Comparison of ENCODE assay signal across 8 cellular contexts in genomic region chr12:120115066-120115465, GRCh38. TPM values are rescaled to one million over a fixed set of nuclear protein-coding genes. Genes with fewer than 3 reads are reported as not detected.
DNase-seq lines count a peak whose midpoint lies in the region; ATAC-seq and TF ChIP-seq lines count a peak whose summit lies in the region.

No MANE protein-coding gene starts in this region.

- peak overlapping the region; percentile 70 to 97 (median 91) for H3K4me3 Mint-ChIP-seq in naive thymus-derived CD8-positive, alpha-beta T cell

- peaks cover 0 to 25% (median 2%) of the 10 kb centered on the region in 3 donors for H3K36me3 Mint-ChIP-seq in naive thymus-derived CD8-positive, alpha-beta T cell

- no peaks in the 10 kb centered on the region for H3K27me3 Mint-ChIP-seq in naive thymus-derived CD8-positive, alpha-beta T cell

- peaks cover 77% of the 10 kb centered on the region; the same call in 1 of the 2 replicates for H3K79me2 ChIP-seq in KMS-11 (ENCODE audit: insufficient read depth, low read depth)

- peaks cover 3% of the 10 kb centered on the region; the same call in 1 of the 2 replicates for H3K36me3 ChIP-seq in BJ (ENCODE audit: control insufficient read depth, insufficient read depth, low read length)
- H3K36me3 ChIP-seq in KMS-11 (ENCODE audit: insufficient read depth): no peaks in the 10 kb centered on the region

- CTCF ChIA-PET in BJ (lab: Yijun Ruan, JAX): interaction anchor here (0.7 to 1.2 kb wide), 3 partner anchors 13 to 144 kb away, joined by 3 read pairs; no protein-coding TSS in a partner anchor

- H2AFZ ChIP-seq in KMS-11 (ENCODE audit: low read depth): no peak overlapping the region

- H4K20me1 ChIP-seq in KMS-11 (ENCODE audit: insufficient read depth): no peaks in the 10 kb centered on the region

- no peak for ATAC-seq in naive thymus-derived CD8-positive, alpha-beta T cell

- no peaks in the 10 kb centered on the region for H3K9me3 Mint-ChIP-seq in naive thymus-derived CD8-positive, alpha-beta T cell

- POLR2A ChIA-PET in BJ (lab: Charles Lee): interaction anchor here (0.6 kb wide), 1 partner anchor 83 kb away, joined by 3 read pairs; no protein-coding TSS in a partner anchor
- POLR2A ChIA-PET in naive thymus-derived CD8-positive, alpha-beta T cell (lab: Charles Lee): interaction anchor here (0.6 to 3.1 kb wide), 6 partner anchors 11 to 161 kb away, joined by 3 to 23 read pairs (median 4); partner anchors contain the start of genes BICDL1 and RPLP0

- TF ChIP-seq CTCF in BJ (IDR thresholded peaks at IDR 0.05; ENCODE audit: insufficient read depth, low read depth, low read length) (no peak), KMS-11 (conservative IDR thresholded peaks at IDR 0.05; ENCODE audit: low read depth, low read length) (no peak), cardiac fibroblast (IDR thresholded peaks at IDR 0.05; ENCODE audit: low read depth, low read length) (no peak)

- H3K9ac ChIP-seq in KMS-11: no peak overlapping the region

- H3K4me3 ChIP-seq in BJ (ENCODE audit: low read depth, low read length): peak overlapping the region; percentile 84; the same call in 1 of the 2 replicates
- H3K4me3 ChIP-seq in KMS-11 (IDR thresholded peaks at IDR 0.05; ENCODE audit: insufficient read depth, low read depth, low read length): no peak overlapping the region
- peak overlapping the region; percentile 82 to 96 for H3K4me3 ChIP-seq in cardiac fibroblast (replicated peaks in 1 of 2; ENCODE audit: low read depth in 2 of 2, low read length in 2 of 2)

- H3K4me1 ChIP-seq in KMS-11 (ENCODE audit: low read depth, poor library complexity, severe bottlenecking): peaks cover 34% of the 10 kb centered on the region

- no peaks in the 10 kb centered on the region for H3K27me3 ChIP-seq in BJ (ENCODE audit: control insufficient read depth, insufficient read depth, low read length)
- H3K27me3 ChIP-seq in KMS-11 (ENCODE audit: insufficient read depth, low read depth): no peaks in the 10 kb centered on the region

- peak overlapping the region in 9 of 10 donors; percentile 14 to 97 (median 92) for H3K27ac Mint-ChIP-seq in naive thymus-derived CD8-positive, alpha-beta T cell

- H3K27ac ChIP-seq in KMS-11: no peak overlapping the region

- H3K4me2 ChIP-seq in KMS-11: peak overlapping the region; percentile 70

- no peak for DNase-seq in BJ (ENCODE audit: low read depth)
- no peak for DNase-seq in cardiac fibroblast (ENCODE audit: low read depth in 2 of 2)
- DNase-seq in naive thymus-derived CD8-positive, alpha-beta T cell: no peak
- DNase-seq in Kasumi-1 (lab: John Stamatoyannopoulos, UW): no peak
- no peak for DNase-seq in EL
- no peak for DNase-seq in stimulated activated CD4-positive, alpha-beta T cell treated with anti-CD3 and anti-CD28 coated beads, Interleukin-2, amount 100 ng/mL, for 24 hours
- no peak for DNase-seq in AML-193 (lab: John Stamatoyannopoulos, UW)

- peaks cover 39 to 82% (median 79%) of the 10 kb centered on the region in 4 donors for H3K4me1 Mint-ChIP-seq in naive thymus-derived CD8-positive, alpha-beta T cell

RNA-seq across cellular contexts. Expression of gene RAB35, which starts 1.5 kb away (rescaled TPM):
- polyA plus RNA-seq in BJ (2011; rRNA removed): 41.0 and 50.3 TPM in 2 replicates
- 46.6 and 63.9 TPM in 2 replicates for polyA minus RNA-seq in BJ (2011; rRNA and poly(A)+ RNA removed)
- total RNA-seq in naive thymus-derived CD8-positive, alpha-beta T cell: 10 to 100 TPM; 49.8 to 51.6 TPM
- 10 to 100 TPM; 10.2 to 14.1 (median 12.6) TPM for polyA plus RNA-seq in naive thymus-derived CD8-positive, alpha-beta T cell
